In genomic region chr1:94031591-94031990, GRCh38 we compare ENCODE assay signal across 22 cellular contexts.
"Had no signal": no experiment of that assay in that cellular context is flagged by ENCODE, and none has a peak within 500 bp of the region (broad histone marks: within the 10 kb centered on the region; RNA-seq: fewer than 3 reads in every experiment).

No MANE protein-coding gene starts in this region.

- ATAC-seq: activated CD8-positive, alpha-beta T cell treated with anti-CD3 and anti-CD28 coated beads for 36 hours; gastroesophageal sphincter; heart right ventricle; left colon; natural killer cell treated with Interleukin-12 subunit alpha and Interleukin-12 subunit beta and Interleukin-15 and Interleukin-18, amount 100 ng/mL, for 72 hours; pancreas; psoas muscle; stimulated activated memory B cell treated with anti-CD40 and anti-IgM and Interleukin-4, amounts not matched to agents 10 μg/mL and 1 μg/mL and 100 μg/mL, for 72 hours had no signal

- H3K27ac ChIP-seq: adrenal gland, coronary artery, esophagus squamous epithelium, gastroesophageal sphincter, heart right ventricle, pancreas, psoas muscle, right atrium auricular region, SK-N-MC, skin epidermis, VCaP had no signal

- H3K9me3 ChIP-seq: adrenal gland, esophagus squamous epithelium, gastroesophageal sphincter, heart right ventricle, pancreas, psoas muscle, right atrium auricular region had no signal

- H3K27me3 ChIP-seq: adrenal gland, esophagus squamous epithelium, gastroesophageal sphincter, heart right ventricle, pancreas, right atrium auricular region had no signal

- H3K36me3 ChIP-seq: adrenal gland, esophagus squamous epithelium, gastroesophageal sphincter, heart right ventricle, pancreas, right atrium auricular region had no signal

- DNase-seq: activated CD4-positive, alpha-beta T cell treated with anti-CD3 and anti-CD28 coated beads, Interleukin-2, amount 10 ng/mL, durations not matched to agents 7 days and 5 days; activated CD4-positive, CD25-positive, alpha-beta regulatory T cell treated with anti-CD3 and anti-CD28 coated beads, Interleukin-2, amount 50 U/mL, for 72 hours; activated CD8-positive, alpha-beta T cell treated with anti-CD3 and anti-CD28 coated beads for 36 hours; activated gamma-delta T cell; adrenal gland; central memory CD4-positive, alpha-beta T cell; endodermal cell; esophagus squamous epithelium; heart right ventricle; left colon; pancreas; psoas muscle; stimulated activated CD4-positive, alpha-beta T cell treated with anti-CD3 and anti-CD28 coated beads, Interleukin-2, amount 100 ng/mL, for 24 hours; T-helper 2 cell had no signal

- H3K4me3 ChIP-seq: adrenal gland, coronary artery, esophagus squamous epithelium, gastroesophageal sphincter, heart right ventricle, pancreas, psoas muscle, right atrium auricular region, SK-N-MC, skin epidermis had no signal

- H3K4me1 ChIP-seq: esophagus squamous epithelium, gastroesophageal sphincter, pancreas, psoas muscle, right atrium auricular region had no signal
